In genomic region chr3:157807286-157807685, GRCh38 we compare ENCODE assay signal across 17 cellular contexts.
A peak's percentile ranks its signal among the peaks of the same experiment; 100 is the strongest.
DNase-seq lines count a peak whose midpoint lies in the region; ATAC-seq and TF ChIP-seq lines count a peak whose summit lies in the region.
"Had no signal": no experiment of that assay in that cellular context is flagged by ENCODE, and none has a peak within 500 bp of the region (broad histone marks: within the 10 kb centered on the region; RNA-seq: fewer than 3 reads in every experiment).

No MANE protein-coding gene starts in this region.

- peaks cover 0 to 2% of the 10 kb centered on the region in 2 donors for H3K36me3 Mint-ChIP-seq in activated T-cell treated with anti-CD3 and anti-CD28 coated beads, Interleukin-2, amount 50 U/mL, for 72 hours (ENCODE audit: insufficient read depth in 2 of 2)

- H3K27me3 ChIP-seq in IMR-90 (ENCODE audit: control insufficient read depth, insufficient read depth, low read length) = no peaks in the 10 kb centered on the region
- peaks cover 2% of the 10 kb centered on the region for H3K27me3 ChIP-seq in mammary epithelial cell (ENCODE audit: insufficient read depth, low read length)
- peaks cover 5% of the 10 kb centered on the region for H3K27me3 ChIP-seq in foreskin keratinocyte
- H3K27me3 ChIP-seq in psoas muscle (ENCODE audit: insufficient read depth in 3 of 3, low read length in 2 of 3) = no peaks in the 10 kb centered on the region
- H3K27me3 ChIP-seq: BE2C had no signal

- H3K56ac ChIP-seq in IMR-90 (ENCODE audit: extremely low read depth, insufficient read depth, low read length) = no peak overlapping the region

- TF ChIP-seq POLR2A in IMR-90 (IDR thresholded peaks at IDR 0.05; ENCODE audit: low read depth, low read length) = no peak

- no peaks in the 10 kb centered on the region for H3K79me1 ChIP-seq in IMR-90 (ENCODE audit: low read depth in 1 of 2, low read length in 2 of 2)

- H4K5ac ChIP-seq in IMR-90 (ENCODE audit: low read depth, low read length) = no peak overlapping the region

- no peak overlapping the region for H3K18ac ChIP-seq in IMR-90 (ENCODE audit: low read depth, low read length)

- no peak overlapping the region for H2AK5ac ChIP-seq in IMR-90 (ENCODE audit: low read depth, low read length)

- POLR2A ChIA-PET in IMR-90 (lab: Charles Lee; ENCODE audit: unreplicated experiment) = interaction anchor here (0.6 kb wide), 1 partner anchor 23 kb away, joined by 3 read pairs; no protein-coding TSS in a partner anchor

- no peak overlapping the region for H3K4ac ChIP-seq in IMR-90 (ENCODE audit: low read depth, low read length)

- H2AFZ ChIP-seq in IMR-90 (replicated peaks; ENCODE audit: low read length, poor library complexity) (no peak overlapping the region), mammary epithelial cell (ENCODE audit: low read depth, low read length) (peak overlapping the region; percentile 33)

- no peaks in the 10 kb centered on the region for H3K79me2 ChIP-seq in mammary epithelial cell (ENCODE audit: insufficient read depth, low read length)

- H2BK20ac ChIP-seq in IMR-90 (ENCODE audit: low read depth, low read length) = no peak overlapping the region

- no peak overlapping the region for H3K14ac ChIP-seq in IMR-90 (replicated peaks; ENCODE audit: low read depth, low read length)

- WGBS in IMR-90 (ENCODE audit: extremely low coverage in 2 of 2, insufficient read length in 1 of 2), 2 experiments = no CpG with 5 or more reads among the region's 3 CpGs
- WGBS in mammary epithelial cell (ENCODE audit: low coverage, missing lambda C conversion rate) = 65% methylated on average over 3 of the region's 3 CpGs
- WGBS in psoas muscle, 3 donors = 63 to 66% (median 66%) methylated on average over 3 of the region's 3 CpGs

- H3K4me2 ChIP-seq in IMR-90 (ENCODE audit: low read depth, low read length) = no peak overlapping the region
- H3K4me2 ChIP-seq in mammary epithelial cell (ENCODE audit: insufficient read depth, low read depth, low read length) = no peak overlapping the region

- TF ChIP-seq CTCF in IMR-90 (conservative IDR thresholded peaks at IDR 0.05; ENCODE audit: low read depth, low read length) (no peak), mammary epithelial cell (conservative IDR thresholded peaks at IDR 0.05 in 1 of 2, IDR thresholded peaks at IDR 0.05 in 1 of 2; ENCODE audit: extremely low read depth in 1 of 2, insufficient read depth in 1 of 2, low read depth in 1 of 2, low read length in 2 of 2) (no peak), foreskin keratinocyte (conservative IDR thresholded peaks at IDR 0.05) (no peak), psoas muscle (IDR thresholded peaks at IDR 0.05) (no peak)

- H3K4me3 ChIP-seq in IMR-90 (ENCODE audit: insufficient read depth, low read depth, low read length) (no peak overlapping the region), mammary epithelial cell (replicated peaks in 1 of 3; ENCODE audit: insufficient read depth in 1 of 3, low read depth in 2 of 3, low read length in 3 of 3) (no peak overlapping the region), psoas muscle (no peak overlapping the region)
- H3K4me3 ChIP-seq: K562 had no signal

- no peak overlapping the region for H3K27ac Mint-ChIP-seq in activated T-cell treated with anti-CD3 and anti-CD28 coated beads, Interleukin-2, amount 50 U/mL, for 72 hours
- H3K27ac Mint-ChIP-seq: CD4-positive, alpha-beta memory T cell had no signal

- dilution Hi-C loops in IMR-90 (cut with HindIII; ENCODE audit: low sequenced_read_pairs, unreplicated experiment) (no loop called here), mammary epithelial cell (cut with HindIII; ENCODE audit: low sequenced_read_pairs) (no loop called here)

- no peaks in the 10 kb centered on the region for H3K36me3 ChIP-seq in IMR-90 (ENCODE audit: control insufficient read depth, insufficient read depth, low read length)
- no peaks in the 10 kb centered on the region for H3K36me3 ChIP-seq in mammary epithelial cell (ENCODE audit: insufficient read depth, low read length)
- H3K36me3 ChIP-seq in psoas muscle (ENCODE audit: insufficient read depth in 1 of 2, low read depth in 1 of 2) = no peaks in the 10 kb centered on the region
- H3K36me3 ChIP-seq: BE2C had no signal

- peaks cover 0 to 6% of the 10 kb centered on the region in 2 donors for H3K9me3 Mint-ChIP-seq in activated T-cell treated with anti-CD3 and anti-CD28 coated beads, Interleukin-2, amount 50 U/mL, for 72 hours

- ATAC-seq in IMR-90 (ENCODE audit: low read depth) (peak; percentile 40; the same call in 1 of the 2 replicates), foreskin keratinocyte (peak; percentile 46), psoas muscle (no peak)
- no peak for ATAC-seq in activated T-cell treated with anti-CD3 and anti-CD28 coated beads, Interleukin-2, amount 50 U/mL, for 72 hours (replicated peaks in 1 of 2)
- ATAC-seq: K562 had no signal

- no peak for TF ChIP-seq RAD21 in IMR-90 (IDR thresholded peaks at IDR 0.05; ENCODE audit: low read length)

- no peak overlapping the region for H3K4me3 Mint-ChIP-seq in activated T-cell treated with anti-CD3 and anti-CD28 coated beads, Interleukin-2, amount 50 U/mL, for 72 hours
- H3K4me3 Mint-ChIP-seq: CD4-positive, alpha-beta memory T cell had no signal

- H3K27ac ChIP-seq in IMR-90 (ENCODE audit: insufficient read depth, low read length) (no peak overlapping the region), mammary epithelial cell (ENCODE audit: insufficient read depth, low read depth, low read length) (no peak overlapping the region), foreskin keratinocyte (no peak overlapping the region), psoas muscle (no peak overlapping the region)

- H3K9ac ChIP-seq in IMR-90 (ENCODE audit: low read depth, low read length) (no peak overlapping the region), mammary epithelial cell (ENCODE audit: insufficient read depth, low read length) (no peak overlapping the region)

- H3K4me1 Mint-ChIP-seq in activated T-cell treated with anti-CD3 and anti-CD28 coated beads, Interleukin-2, amount 50 U/mL, for 72 hours (ENCODE audit: low read depth) = no peaks in the 10 kb centered on the region
- H3K4me1 Mint-ChIP-seq: CD4-positive, alpha-beta memory T cell had no signal

- H3K4me1 ChIP-seq in IMR-90 (ENCODE audit: control insufficient read depth, insufficient read depth, low read length) = peaks cover 2% of the 10 kb centered on the region; the same call in 1 of the 2 replicates
- peaks cover 3% of the 10 kb centered on the region for H3K4me1 ChIP-seq in mammary epithelial cell (ENCODE audit: insufficient read depth, low read length)
- H3K4me1 ChIP-seq in foreskin keratinocyte = no peaks in the 10 kb centered on the region
- H3K4me1 ChIP-seq in psoas muscle = no peaks in the 10 kb centered on the region

- H3K27me3 Mint-ChIP-seq in activated T-cell treated with anti-CD3 and anti-CD28 coated beads, Interleukin-2, amount 50 U/mL, for 72 hours (ENCODE audit: low read depth) = no peaks in the 10 kb centered on the region

- H4K20me1 ChIP-seq in IMR-90 (ENCODE audit: insufficient read depth, low read length) (no peaks in the 10 kb centered on the region), mammary epithelial cell (ENCODE audit: insufficient read depth, low read length) (no peaks in the 10 kb centered on the region)

- CTCF ChIA-PET in IMR-90 (lab: Yijun Ruan, JAX) (no interaction called here), mammary epithelial cell (lab: Charles Lee; ENCODE audit: low non-redundant PET) (no interaction called here)

- H3K9me1 ChIP-seq in IMR-90 (ENCODE audit: insufficient read depth, low read length) = no peaks in the 10 kb centered on the region

- intact Hi-C loops in IMR-90 (cut with micrococcal nuclease) (no loop called here), mammary epithelial cell (cut with micrococcal nuclease) (no loop called here), psoas muscle (cut with DNase I) (no loop called here)

- no peak overlapping the region for H3K23ac ChIP-seq in IMR-90 (ENCODE audit: low read depth, low read length)

- in situ Hi-C loops in IMR-90 (cut with MboI; ENCODE audit: low sequenced_read_pairs) (no loop called here), mammary epithelial cell (cut with MboI; ENCODE audit: low sequenced_read_pairs in 2 of 2) (no loop called here)

- no peak overlapping the region for H4K91ac ChIP-seq in IMR-90 (ENCODE audit: insufficient read depth, low read depth, low read length)

- no TSS peak for BruUV-seq in IMR-90 (replicated peaks; lab: Mats Ljungman, UMichigan)
- BruUV-seq in mammary epithelial cell (replicated peaks; lab: Mats Ljungman, UMichigan) = no TSS peak

- no peaks in the 10 kb centered on the region for H3K9me3 ChIP-seq in IMR-90 (ENCODE audit: control insufficient read depth, insufficient read depth, low read length)
- H3K9me3 ChIP-seq in mammary epithelial cell (replicated peaks; ENCODE audit: insufficient read depth, low read length) = no peaks in the 10 kb centered on the region
- no peaks in the 10 kb centered on the region for H3K9me3 ChIP-seq in psoas muscle
- H3K9me3 ChIP-seq: BE2C had no signal

- H2AK9ac ChIP-seq in IMR-90 (replicated peaks; ENCODE audit: low read depth, low read length, poor library complexity) = no peak overlapping the region

- no peak overlapping the region for H2BK120ac ChIP-seq in IMR-90 (ENCODE audit: low read depth, low read length)

- no peak overlapping the region for H4K8ac ChIP-seq in IMR-90 (ENCODE audit: low read depth in 2 of 2, low read length in 2 of 2)

- peak; percentile 31 for DNase-seq in AG20443 (ENCODE audit: low spot score)
- peak; percentile 33 for DNase-seq in IMR-90
- DNase-seq in mammary epithelial cell = peak; percentile 15
- no peak for DNase-seq in foreskin keratinocyte
- DNase-seq in activated T-cell treated with anti-CD3 and anti-CD28 coated beads, Interleukin-2, amount 50 U/mL, for 72 hours = no peak
- no peak for DNase-seq in psoas muscle
- no peak for DNase-seq in UCSD-AML1 (lab: John Stamatoyannopoulos, UW; ENCODE audit: unreplicated experiment)
- DNase-seq in medulla oblongata (ENCODE audit: extremely low spot score) = no peak
- DNase-seq: BE2C; CD4-positive, alpha-beta memory T cell; DND-41; H7; MM.1S; NCI-H1105; NCI-H1694 treated with DMSO at 0.1 percent for 48 hours; SHP77 had no signal

- no peak overlapping the region for H2BK15ac ChIP-seq in IMR-90 (ENCODE audit: low read depth, low read length)

- no peak overlapping the region for H2BK5ac ChIP-seq in IMR-90 (ENCODE audit: low read depth, low read length, poor library complexity, severe bottlenecking)

TF ChIP-seq in IMR-90, 13 proteins besides CTCF, POLR2A, EP300 and RAD21 (continues in another document):
- TF ChIP-seq RFX5 (IDR thresholded peaks at IDR 0.05; ENCODE audit: low read depth, low read length) (no peak), FOS (IDR thresholded peaks at IDR 0.05; ENCODE audit: low read depth, low read length) (no peak), USF2 (IDR thresholded peaks at IDR 0.05; ENCODE audit: low read depth, low read length) (no peak), NFE2L2 (IDR thresholded peaks at IDR 0.05; ENCODE audit: low read depth, low read length) (no peak), CEBPB (IDR thresholded peaks at IDR 0.05; ENCODE audit: low read depth, low read length) (no peak)

Comparison
In these comparisons a context has a peak if more than half of its experiments do, and no peak if none do; other contexts are left out.
1. DNase-seq: peak in AG20443 (single experiment), IMR-90 (single experiment) and mammary epithelial cell (single experiment); none in foreskin keratinocyte (0 of 2), activated T-cell treated with anti-CD3 and anti-CD28 coated beads, Interleukin-2, amount 50 U/mL, for 72 hours (0 of 2), psoas muscle (0 of 2), UCSD-AML1 (single experiment) and medulla oblongata (single experiment).
2. ATAC-seq: peak in IMR-90 (single experiment) and foreskin keratinocyte (single experiment); none in activated T-cell treated with anti-CD3 and anti-CD28 coated beads, Interleukin-2, amount 50 U/mL, for 72 hours (0 of 2) and psoas muscle (0 of 4).